In genomic region chr5:113425909-113426308, GRCh38 we compare ENCODE assay signal across 19 cellular contexts. TPM values are rescaled to one million over a fixed set of nuclear protein-coding genes. Genes with fewer than 3 reads are reported as not detected.
"Had no signal": no experiment of that assay in that cellular context is flagged by ENCODE, and none has a peak within 500 bp of the region (broad histone marks: within the 10 kb centered on the region; RNA-seq: fewer than 3 reads in every experiment).

No MANE protein-coding gene starts in this region.

- H3K9me3 Mint-ChIP-seq: activated CD4-positive, alpha-beta T cell treated with anti-CD3 and anti-CD28 coated beads, Interleukin-2, amount 10 ng/mL, durations not matched to agents 7 days and 5 days; endodermal cell; naive B cell; stimulated activated naive B cell treated with anti-CD40 and anti-IgM and Interleukin-4, amounts not matched to agents 10 μg/mL and 1 μg/mL and 100 μg/mL, for 72 hours had no signal

- H3K4me3 Mint-ChIP-seq: activated CD4-positive, alpha-beta T cell treated with anti-CD3 and anti-CD28 coated beads, Interleukin-2, amount 10 ng/mL, durations not matched to agents 7 days and 5 days; endodermal cell; naive B cell; stimulated activated naive B cell treated with anti-CD40 and anti-IgM and Interleukin-4, amounts not matched to agents 10 μg/mL and 1 μg/mL and 100 μg/mL, for 72 hours had no signal

- H3K36me3 Mint-ChIP-seq: naive B cell; stimulated activated naive B cell treated with anti-CD40 and anti-IgM and Interleukin-4, amounts not matched to agents 10 μg/mL and 1 μg/mL and 100 μg/mL, for 72 hours had no signal

- H3K27ac Mint-ChIP-seq: activated CD4-positive, alpha-beta T cell treated with anti-CD3 and anti-CD28 coated beads, Interleukin-2, amount 10 ng/mL, durations not matched to agents 7 days and 5 days; endodermal cell; stimulated activated naive B cell treated with anti-CD40 and anti-IgM and Interleukin-4, amounts not matched to agents 10 μg/mL and 1 μg/mL and 100 μg/mL, for 72 hours had no signal

- H3K4me3 ChIP-seq: dorsolateral prefrontal cortex, lung, skin epidermis, tibial artery, vagina had no signal

- H3K4me1 Mint-ChIP-seq: activated CD4-positive, alpha-beta T cell treated with anti-CD3 and anti-CD28 coated beads, Interleukin-2, amount 10 ng/mL, durations not matched to agents 7 days and 5 days; naive B cell; stimulated activated naive B cell treated with anti-CD40 and anti-IgM and Interleukin-4, amounts not matched to agents 10 μg/mL and 1 μg/mL and 100 μg/mL, for 72 hours had no signal

- DNase-seq: activated CD4-positive, alpha-beta T cell treated with anti-CD3 and anti-CD28 coated beads, Interleukin-2, amount 10 ng/mL, durations not matched to agents 7 days and 5 days; activated CD4-positive, CD25-positive, alpha-beta regulatory T cell; activated naive CD4-positive, alpha-beta T cell; anterior cingulate cortex; brain microvascular endothelial cell; endodermal cell; foreskin fibroblast; naive B cell; stimulated activated CD4-positive, alpha-beta T cell treated with anti-CD3 and anti-CD28 coated beads, Interleukin-15, amount 100 ng/mL, for 24 hours; stimulated activated CD4-positive, alpha-beta T cell treated with anti-CD3 and anti-CD28 coated beads, Interleukin-4, amount 100 ng/mL, for 1 hour; stimulated activated naive B cell treated with anti-CD40 and anti-IgM and Interleukin-4, amounts not matched to agents 10 μg/mL and 1 μg/mL and 100 μg/mL, for 72 hours; T-helper 2 cell; tibial artery had no signal

- H3K27me3 Mint-ChIP-seq: activated CD4-positive, alpha-beta T cell treated with anti-CD3 and anti-CD28 coated beads, Interleukin-2, amount 10 ng/mL, durations not matched to agents 7 days and 5 days had no signal

- H3K27me3 ChIP-seq: brain microvascular endothelial cell, tibial artery, vagina had no signal

- H3K36me3 ChIP-seq: brain microvascular endothelial cell, tibial artery, vagina had no signal

- H3K27ac ChIP-seq: brain microvascular endothelial cell, dorsolateral prefrontal cortex, tibial artery, vagina had no signal

- ATAC-seq: esophagus mucosa; stimulated activated naive B cell treated with anti-CD40 and anti-IgM and Interleukin-4, amounts not matched to agents 10 μg/mL and 1 μg/mL and 100 μg/mL, for 72 hours had no signal

- H3K9me3 ChIP-seq: tibial artery, vagina had no signal

RNA-seq across cellular contexts. Expression of gene TSSK1B, which starts 8.9 kb away (rescaled TPM):
- total RNA-seq: activated CD4-positive, alpha-beta T cell treated with anti-CD3 and anti-CD28 coated beads, Interleukin-2, amount 10 ng/mL, durations not matched to agents 7 days and 5 days; activated CD8-positive, alpha-beta memory T cell treated with anti-CD3 and anti-CD28 coated beads for 36 hours had no signal
